In genomic region chr4:138234254-138234653, GRCh38 we compare ENCODE assay signal across 26 cellular contexts. TPM values are rescaled to one million over a fixed set of nuclear protein-coding genes. Genes with fewer than 3 reads are reported as not detected.
DNase-seq lines count a peak whose midpoint lies in the region; ATAC-seq, FAIRE-seq and TF ChIP-seq lines count a peak whose summit lies in the region.
"Had no signal": no experiment of that assay in that cellular context is flagged by ENCODE, and none has a peak within 500 bp of the region (broad histone marks: within the 10 kb centered on the region; RNA-seq: fewer than 3 reads in every experiment).

No MANE protein-coding gene starts in this region.

- H4K8ac ChIP-seq in IMR-90 (ENCODE audit: low read depth in 2 of 2, low read length in 2 of 2): peak overlapping the region in 1 of 2 experiments; percentile 75; a peak in 1 of 4 replicates

- H3K4me2 ChIP-seq in IMR-90 (ENCODE audit: low read depth, low read length): no peak overlapping the region
- no peak overlapping the region for H3K4me2 ChIP-seq in K562 (ENCODE audit: insufficient read depth, low read length)
- H3K4me2 ChIP-seq in keratinocyte (ENCODE audit: control insufficient read depth, extremely low read depth, insufficient read depth, low read depth, low read length): no peak overlapping the region
- H3K4me2 ChIP-seq: BLaER1 had no signal

- no peak overlapping the region for H3K23ac ChIP-seq in IMR-90 (ENCODE audit: low read depth, low read length)

- peak overlapping the region; percentile 68; the same call in 1 of the 2 replicates for H3K18ac ChIP-seq in IMR-90 (ENCODE audit: low read depth, low read length)

- H3K4me1 ChIP-seq in A673 (ENCODE audit: insufficient read depth, low read length, poor library complexity, severe bottlenecking) (peaks cover 54% of the 10 kb centered on the region), IMR-90 (ENCODE audit: control insufficient read depth, insufficient read depth, low read length) (peaks cover 8% of the 10 kb centered on the region), K562 (replicated peaks in 1 of 2; ENCODE audit: control insufficient read depth in 2 of 2, insufficient read depth in 2 of 2, low read length in 2 of 2) (peaks cover 0 to 15% of the 10 kb centered on the region in 2 experiments; a peak in 3 of 5 replicates), keratinocyte (ENCODE audit: control insufficient read depth, extremely low read depth, insufficient read depth, low read length) (peaks cover 17% of the 10 kb centered on the region)
- H3K4me1 ChIP-seq: BLaER1, SJCRH30 had no signal

- no peak for ATAC-seq in IMR-90 (ENCODE audit: low read depth)
- no peak for ATAC-seq in K562
- ATAC-seq: GM12878 had no signal

- TF ChIP-seq EP300 in K562 (IDR thresholded peaks at IDR 0.05; ENCODE audit: low read length): no peak

- in situ Hi-C loops in IMR-90 (cut with MboI; ENCODE audit: low sequenced_read_pairs): no loop called here
- in situ Hi-C loops in K562 (cut with MboI): no loop called here

- TF ChIP-seq CTCF in A673 (conservative IDR thresholded peaks at IDR 0.05; ENCODE audit: low read depth, low read length) (no peak), IMR-90 (conservative IDR thresholded peaks at IDR 0.05; ENCODE audit: low read depth, low read length) (no peak), K562 (IDR thresholded peaks at IDR 0.05 in 2 of 3, conservative IDR thresholded peaks at IDR 0.05 in 1 of 3; ENCODE audit: insufficient read depth in 2 of 3, low read depth in 1 of 3, low read length in 3 of 3) (no peak), keratinocyte (optimal IDR thresholded peaks at IDR 0.05 in 1 of 3, IDR thresholded peaks at IDR 0.05 in 1 of 3, conservative IDR thresholded peaks at IDR 0.05 in 1 of 3; ENCODE audit: extremely low read depth in 1 of 3, insufficient read depth in 2 of 3, low read length in 3 of 3) (no peak)

- H2BK20ac ChIP-seq in IMR-90 (ENCODE audit: low read depth, low read length): peak overlapping the region; percentile 58; the same call in 1 of the 2 replicates

- peak overlapping the region; percentile 16 for H3K4me3 ChIP-seq in A673 (ENCODE audit: low read depth, low read length, poor library complexity, severe bottlenecking)
- no peak overlapping the region for H3K4me3 ChIP-seq in IMR-90 (ENCODE audit: insufficient read depth, low read depth, low read length)
- no peak overlapping the region for H3K4me3 ChIP-seq in K562
- H3K4me3 ChIP-seq in keratinocyte (ENCODE audit: control insufficient read depth in 2 of 3, extremely low read depth in 1 of 3, insufficient read depth in 2 of 3, low read depth in 1 of 3, low read length in 3 of 3): no peak overlapping the region
- H3K4me3 ChIP-seq: BLaER1, GM12878, Peyer's patch, SJCRH30 had no signal

- FAIRE-seq in K562 (lab: Jason Lieb, UNC) (no peak), keratinocyte (lab: Jason Lieb, UNC) (no peak)
- FAIRE-seq: A204.1, GM12878 had no signal

- peak overlapping the region; percentile 100 for H2BK120ac ChIP-seq in IMR-90 (ENCODE audit: low read depth, low read length)

- no peak overlapping the region for H2AK9ac ChIP-seq in IMR-90 (replicated peaks; ENCODE audit: low read depth, low read length, poor library complexity)

- no peak for DNase-seq in A673 (ENCODE audit: low spot score)
- DNase-seq in IMR-90: no peak
- no peak for DNase-seq in K562 (ENCODE audit: extremely low read depth in 1 of 4, low spot score in 3 of 4)
- no peak for DNase-seq in keratinocyte (ENCODE audit: low read depth, low spot score)
- no peak for DNase-seq in foreskin melanocyte
- DNase-seq in stimulated activated CD4-positive, alpha-beta T cell treated with anti-CD3 and anti-CD28 coated beads, Interleukin-1b, Interleukin-23, amount 100 ng/mL, for 48 hours: no peak
- DNase-seq in NCI-H1436 treated with DMSO at 0.1 percent for 48 hours (lab: John Stamatoyannopoulos, UW): no peak
- DNase-seq: CD4-positive, alpha-beta T cell; COR-L47; DMS 273 treated with DMSO at 0.1 percent for 48 hours; DMS79 treated with DMSO at 0.1 percent for 48 hours; GOT3; HCEC 1CT; MM.1S; NCI-H1048; NCI-H1417 treated with DMSO at 0.1 percent for 48 hours; NCI-H1930; NCI-H2227 treated with DMSO at 0.1 percent for 48 hours; NCI-H510A treated with DMSO at 0.1 percent for 48 hours; NCI-H774; NK-92 treated with Interleukin-12 subunit alpha and Interleukin-12 subunit beta, amount 100 ng/mL, for 24 hours; Peyer's patch; SJCRH30 had no signal

- H4K20me1 ChIP-seq in IMR-90 (ENCODE audit: insufficient read depth, low read length) (no peaks in the 10 kb centered on the region), K562 (replicated peaks; ENCODE audit: control insufficient read depth, insufficient read depth, low read length) (no peaks in the 10 kb centered on the region; the same call in 1 of the 2 replicates), keratinocyte (ENCODE audit: control insufficient read depth, extremely low read depth, insufficient read depth, low read length) (no peaks in the 10 kb centered on the region)
- H4K20me1 ChIP-seq: BLaER1 had no signal

- H4K91ac ChIP-seq in IMR-90 (ENCODE audit: insufficient read depth, low read depth, low read length): no peak overlapping the region

- H2BK15ac ChIP-seq in IMR-90 (ENCODE audit: low read depth, low read length): no peak overlapping the region; the same call in 2 of the 3 replicates

- CTCF ChIA-PET in A673 (lab: Charles Lee): no interaction called here
- CTCF ChIA-PET in IMR-90 (lab: Yijun Ruan, JAX): no interaction called here
- CTCF ChIA-PET in K562 (lab: Yijun Ruan, JAX; ENCODE audit: low intra/inter-chr PET ratio): no interaction called here

- POLR2A ChIA-PET in A673 (lab: Charles Lee; ENCODE audit: low non-redundant PET): no interaction called here
- POLR2A ChIA-PET in IMR-90 (lab: Charles Lee; ENCODE audit: unreplicated experiment): no interaction called here
- POLR2A ChIA-PET in K562 (lab: Yijun Ruan, JAX): interaction anchor here (1.0 to 5.5 kb wide), 4 partner anchors 9 to 717 kb away, joined by 3 to 40 read pairs (median 4); partner anchors contain the start of gene SLC7A11

- H2AK5ac ChIP-seq in IMR-90 (ENCODE audit: low read depth, low read length): no peak overlapping the region

- TF ChIP-seq RAD21 in IMR-90 (IDR thresholded peaks at IDR 0.05; ENCODE audit: low read length) (no peak), K562 (CRISPR knock-in tag; conservative IDR thresholded peaks at IDR 0.05 in 1 of 2, IDR thresholded peaks at IDR 0.05 in 1 of 2) (no peak)

- H3K14ac ChIP-seq in IMR-90 (replicated peaks; ENCODE audit: low read depth, low read length): no peak overlapping the region

- TF ChIP-seq POLR2A in IMR-90 (IDR thresholded peaks at IDR 0.05; ENCODE audit: low read depth, low read length): no peak
- no peak for TF ChIP-seq POLR2A in K562 (conservative IDR thresholded peaks at IDR 0.05)

- BruUV-seq in A673 (replicated peaks; lab: Mats Ljungman, UMichigan) (no TSS peak), IMR-90 (replicated peaks; lab: Mats Ljungman, UMichigan) (no TSS peak), K562 (replicated peaks; lab: Mats Ljungman, UMichigan) (no TSS peak)

- H3K79me1 ChIP-seq in IMR-90 (ENCODE audit: low read depth in 1 of 2, low read length in 2 of 2): peaks cover 13 to 35% of the 10 kb centered on the region in 2 experiments

- dilution Hi-C loops in IMR-90 (cut with HindIII; ENCODE audit: low sequenced_read_pairs, unreplicated experiment) (no loop called here), keratinocyte (cut with MboI; ENCODE audit: extremely low pct_ligation_motif_present, low sequenced_read_pairs) (no loop called here)

- H3K9me1 ChIP-seq in IMR-90 (ENCODE audit: insufficient read depth, low read length): peaks cover 3% of the 10 kb centered on the region
- H3K9me1 ChIP-seq in K562 (ENCODE audit: control insufficient read depth, insufficient read depth, low read length): no peaks in the 10 kb centered on the region
- H3K9me1 ChIP-seq in keratinocyte (ENCODE audit: control insufficient read depth, extremely low read depth, insufficient read depth, low read length): no peaks in the 10 kb centered on the region

- no peak overlapping the region for H3K56ac ChIP-seq in IMR-90 (ENCODE audit: extremely low read depth, insufficient read depth, low read length)

- intact Hi-C loops in A673 (cut with micrococcal nuclease; ENCODE audit: unreplicated experiment) (no loop called here), IMR-90 (cut with micrococcal nuclease) (no loop called here), K562 (cut with micrococcal nuclease) (no loop called here)

- H3K79me2 ChIP-seq in K562 (ENCODE audit: control insufficient read depth, insufficient read depth, low read length) (peaks cover 84% of the 10 kb centered on the region), keratinocyte (ENCODE audit: control insufficient read depth, insufficient read depth, low read length) (peaks cover 20% of the 10 kb centered on the region)

- H4K5ac ChIP-seq in IMR-90 (ENCODE audit: low read depth, low read length): no peak overlapping the region

- H3K4ac ChIP-seq in IMR-90 (ENCODE audit: low read depth, low read length): 0 out of 2 replicates have a peak overlapping the region, but pooled peaks have one; percentile 33

- no peak overlapping the region for H3K9ac ChIP-seq in IMR-90 (ENCODE audit: low read depth, low read length)
- H3K9ac ChIP-seq in K562 (ENCODE audit: insufficient read depth in 1 of 2, low read depth in 2 of 2, low read length in 2 of 2): no peak overlapping the region
- no peak overlapping the region for H3K9ac ChIP-seq in keratinocyte (ENCODE audit: control insufficient read depth, extremely low read depth, insufficient read depth, low read length)
- H3K9ac ChIP-seq: BLaER1 had no signal

- H3K9me3 ChIP-seq in A673 (ENCODE audit: low read depth, low read length, poor library complexity, severe bottlenecking): no peaks in the 10 kb centered on the region
- no peaks in the 10 kb centered on the region for H3K9me3 ChIP-seq in IMR-90 (ENCODE audit: control insufficient read depth, insufficient read depth, low read length)
- no peaks in the 10 kb centered on the region for H3K9me3 ChIP-seq in K562 (replicated peaks; ENCODE audit: control insufficient read depth, insufficient read depth, low read depth, low read length)
- H3K9me3 ChIP-seq in keratinocyte (ENCODE audit: control insufficient read depth, low read depth, low read length): no peaks in the 10 kb centered on the region
- H3K9me3 ChIP-seq: BLaER1, Peyer's patch, SJCRH30 had no signal

- no peaks in the 10 kb centered on the region for H3K27me3 ChIP-seq in A673 (replicated peaks; ENCODE audit: insufficient read depth, low read depth, low read length, poor library complexity)
- no peaks in the 10 kb centered on the region for H3K27me3 ChIP-seq in IMR-90 (ENCODE audit: control insufficient read depth, insufficient read depth, low read length)
- no peaks in the 10 kb centered on the region for H3K27me3 ChIP-seq in K562 (ENCODE audit: control insufficient read depth in 2 of 2, insufficient read depth in 2 of 2, low read length in 2 of 2)
- H3K27me3 ChIP-seq in keratinocyte (ENCODE audit: control insufficient read depth, extremely low read depth, insufficient read depth, low read length): no peaks in the 10 kb centered on the region
- H3K27me3 ChIP-seq: BLaER1, Peyer's patch, SJCRH30 had no signal

- peak overlapping the region; percentile 94 for H2BK5ac ChIP-seq in IMR-90 (ENCODE audit: low read depth, low read length, poor library complexity, severe bottlenecking)

- no CpG with 5 or more reads among the region's 1 CpG for WGBS in IMR-90 (ENCODE audit: extremely low coverage in 2 of 2, insufficient read length in 1 of 2), 2 experiments
- 100% methylated on average over 1 of the region's 1 CpG for WGBS in K562 (ENCODE audit: insufficient coverage, low coverage, missing lambda C conversion rate)

- H3K36me3 ChIP-seq in A673 (ENCODE audit: insufficient read depth, low read length, poor library complexity, severe bottlenecking) (peaks cover 50% of the 10 kb centered on the region), IMR-90 (ENCODE audit: control insufficient read depth, insufficient read depth, low read length) (peaks cover 11% of the 10 kb centered on the region), K562 (ENCODE audit: control insufficient read depth, insufficient read depth, low read length) (peaks cover 51% of the 10 kb centered on the region), keratinocyte (ENCODE audit: control insufficient read depth in 2 of 2, extremely low read depth in 1 of 2, insufficient read depth in 2 of 2, low read length in 2 of 2) (peaks cover 2 to 6% of the 10 kb centered on the region in 2 experiments)
- H3K36me3 ChIP-seq: Peyer's patch, SJCRH30 had no signal

- H2AFZ ChIP-seq in IMR-90 (replicated peaks; ENCODE audit: low read length, poor library complexity): no peak overlapping the region
- no peak overlapping the region for H2AFZ ChIP-seq in K562 (ENCODE audit: low read depth, low read length)
- no peak overlapping the region for H2AFZ ChIP-seq in keratinocyte (ENCODE audit: control insufficient read depth, low read length)

- H3K27ac ChIP-seq in A673 (ENCODE audit: low read depth, low read length, poor library complexity, severe bottlenecking) (peak overlapping the region; percentile 84), IMR-90 (ENCODE audit: insufficient read depth, low read length) (peak overlapping the region; percentile 98; the same call in 1 of the 2 replicates), K562 (ENCODE audit: extremely low read depth, low read depth, low read length) (no peak overlapping the region), keratinocyte (ENCODE audit: control insufficient read depth, insufficient read depth, low read length) (peak overlapping the region; percentile 14)
- H3K27ac ChIP-seq: BLaER1, Peyer's patch, SJCRH30 had no signal

RNA-seq across cellular contexts. Expression of gene SLC7A11, which starts 7.9 kb away (rescaled TPM):
- total RNA-seq in A673 (2021) (40.6 and 43.8 TPM in 2 replicates), IMR-90 (2012; rRNA removed) (24.7 and 35.6 TPM in 2 replicates), K562 (2014; rRNA removed) (13.0 and 13.1 TPM in 2 replicates), K562 (2014; rRNA removed; fragmentation: Illumina TruSeq; extraction: Trizol) (26.1 and 37.6 TPM in 2 replicates), K562 (2015; rRNA removed; fragmentation: Illumina TruSeq; extraction: Trizol) (3.5 and 4.5 TPM in 2 replicates), K562 (2021) (13.1 and 15.4 TPM in 2 replicates)
- polyA plus RNA-seq in IMR-90 (2012; rRNA removed) (5.6 and 8.3 TPM in 2 replicates), K562 (2011; rRNA removed) (13.9 and 18.6 TPM in 2 replicates), K562 (2014; fragmentation: Illumina TruSeq; extraction: Trizol) (16.4 and 16.5 TPM in 2 replicates), K562 (2014; fragmentation: Nextera tagmentation; extraction: Ambion mirVana) (1 to 10 TPM; 4.7 to 9.1 TPM), K562 (2014; rRNA removed) (11.5 and 13.5 TPM in 2 replicates), keratinocyte (4.0 to 8.4 TPM (median 6.0 TPM) in 3 replicates)
- 1.1 and 1.5 TPM in 2 replicates for polyA plus RNA-seq in IMR-90 (2012; cell fraction: cytosol; rRNA removed)
- 1.2 and 14.0 TPM in 2 replicates for polyA plus RNA-seq in IMR-90 (2012; cell fraction: nucleus; rRNA removed; ENCODE audit: low replicate concordance)
- 27.5 and 76.5 TPM in 2 replicates for total RNA-seq in K562 (2011; cell fraction: chromatin; rRNA removed; ENCODE audit: low replicate concordance)
- total RNA-seq in K562 (2011; cell fraction: nucleolus; rRNA removed): 16.5 and 25.1 TPM in 2 replicates
- total RNA-seq in K562 (2011; cell fraction: nucleoplasm; rRNA removed): 48.4 and 73.4 TPM in 2 replicates
- polyA plus RNA-seq in K562 (2011; cell fraction: cytosol; rRNA removed): 2.3 and 9.1 TPM in 2 replicates
- 9.7 and 19.0 TPM in 2 replicates for polyA plus RNA-seq in K562 (2011; cell fraction: nucleus; rRNA removed)
- 4.8 and 19.7 TPM in 2 replicates for polyA plus RNA-seq in K562 (2012)
- polyA minus RNA-seq in K562 (2011; rRNA and poly(A)+ RNA removed): 25.7 and 42.3 TPM in 2 replicates
- polyA minus RNA-seq in K562 (2011; cell fraction: cytosol; rRNA and poly(A)+ RNA removed): 11.0 and 17.2 TPM in 2 replicates
- 18.3 and 53.0 TPM in 2 replicates for polyA minus RNA-seq in K562 (2011; cell fraction: nucleus; rRNA and poly(A)+ RNA removed)
- polyA plus RNA-seq in keratinocyte (2011; ENCODE audit: low read depth): 10.3 TPM
- polyA plus RNA-seq in keratinocyte (2011; cell fraction: cytosol; rRNA removed): 1.6 and 4.4 TPM in 2 replicates
- polyA plus RNA-seq in keratinocyte (2011; cell fraction: nucleus; rRNA removed): 8.3 and 13.8 TPM in 2 replicates
- 6.0 and 11.5 TPM in 2 replicates for polyA plus RNA-seq in keratinocyte (2012; ENCODE audit: low replicate concordance)
- 7.1 to 14.6 TPM (median 11.7 TPM) in 3 replicates for polyA minus RNA-seq in keratinocyte
- polyA minus RNA-seq in keratinocyte (2011; cell fraction: cytosol; rRNA and poly(A)+ RNA removed): 4.8 TPM
- polyA minus RNA-seq in keratinocyte (2011; cell fraction: nucleus; rRNA and poly(A)+ RNA removed): 18.3 and 27.8 TPM in 2 replicates
